ENCODE assay signal across 23 cellular contexts in genomic region chr11:117502285-117502856, GRCh38.
"Had no signal": no experiment of that assay in that cellular context is flagged by ENCODE, and none has a peak within 500 bp of the region (broad histone marks: within the 10 kb centered on the region; RNA-seq: fewer than 3 reads in every experiment).

No MANE protein-coding gene starts in this region.

- DNase-seq: activated CD4-positive, alpha-beta memory T cell treated with anti-CD3 and anti-CD28 coated beads, Interleukin-2, amount 10 ng/mL, durations not matched to agents 7 days and 5 days; activated CD4-positive, alpha-beta T cell treated with anti-CD3 and anti-CD28 coated beads, Interleukin-2, amount 10 ng/mL, durations not matched to agents 24 days and 14 days; activated effector memory CD4-positive, alpha-beta T cell treated with Interleukin-2 at 50 U/mL for 16 hours; activated naive CD4-positive, alpha-beta T cell treated with anti-CD3 and anti-CD28 coated beads for 36 hours; activated naive CD8-positive, alpha-beta T cell treated with anti-CD3 and anti-CD28 coated beads, Interleukin-2, amount 10 ng/mL, durations not matched to agents 7 days and 5 days; activated T-cell treated with anti-CD3 and anti-CD28 coated beads, Interleukin-2, amount 50 U/mL, for 72 hours; amniotic stem cell; endodermal cell; head of caudate nucleus; islet precursor cell; left cardiac atrium; nephron progenitor cell; occipital lobe; sigmoid colon; stimulated activated CD4-positive, alpha-beta T cell treated with anti-CD3 and anti-CD28 coated beads, Interleukin-2, amount 100 ng/mL, for 48 hours; stimulated activated naive CD8-positive, alpha-beta T cell treated with anti-CD3 and anti-CD28 coated beads, Interleukin-15, Interleukin-2, amounts not matched to agents 100 U/mL and 50 U/mL, for 24 hours; thyroid gland had no signal

- FAIRE-seq: bronchial epithelial cell had no signal

- H3K4me3 Mint-ChIP-seq: activated CD4-positive, alpha-beta memory T cell treated with anti-CD3 and anti-CD28 coated beads, Interleukin-2, amount 10 ng/mL, durations not matched to agents 7 days and 5 days; activated CD4-positive, alpha-beta T cell treated with anti-CD3 and anti-CD28 coated beads, Interleukin-2, amount 10 ng/mL, durations not matched to agents 24 days and 14 days; activated naive CD4-positive, alpha-beta T cell treated with anti-CD3 and anti-CD28 coated beads for 36 hours; activated naive CD8-positive, alpha-beta T cell treated with anti-CD3 and anti-CD28 coated beads, Interleukin-2, amount 10 ng/mL, durations not matched to agents 7 days and 5 days; activated T-cell treated with anti-CD3 and anti-CD28 coated beads, Interleukin-2, amount 50 U/mL, for 72 hours; endodermal cell; memory B cell; nephron progenitor cell had no signal

- H3K36me3 Mint-ChIP-seq: activated naive CD8-positive, alpha-beta T cell treated with anti-CD3 and anti-CD28 coated beads, Interleukin-2, amount 10 ng/mL, durations not matched to agents 7 days and 5 days; memory B cell had no signal

- H3K4me1 Mint-ChIP-seq: activated CD4-positive, alpha-beta memory T cell treated with anti-CD3 and anti-CD28 coated beads, Interleukin-2, amount 10 ng/mL, durations not matched to agents 7 days and 5 days; activated naive CD8-positive, alpha-beta T cell treated with anti-CD3 and anti-CD28 coated beads, Interleukin-2, amount 10 ng/mL, durations not matched to agents 7 days and 5 days; memory B cell had no signal

- H3K27ac ChIP-seq: coronary artery, epithelial cell of prostate, gastroesophageal sphincter, sigmoid colon, thyroid gland had no signal

- H3K9me3 Mint-ChIP-seq: activated CD4-positive, alpha-beta memory T cell treated with anti-CD3 and anti-CD28 coated beads, Interleukin-2, amount 10 ng/mL, durations not matched to agents 7 days and 5 days; activated CD4-positive, alpha-beta T cell treated with anti-CD3 and anti-CD28 coated beads, Interleukin-2, amount 10 ng/mL, durations not matched to agents 24 days and 14 days; activated naive CD4-positive, alpha-beta T cell treated with anti-CD3 and anti-CD28 coated beads for 36 hours; activated naive CD8-positive, alpha-beta T cell treated with anti-CD3 and anti-CD28 coated beads, Interleukin-2, amount 10 ng/mL, durations not matched to agents 7 days and 5 days; activated T-cell treated with anti-CD3 and anti-CD28 coated beads, Interleukin-2, amount 50 U/mL, for 72 hours; endodermal cell; memory B cell; nephron progenitor cell had no signal

- H3K27ac Mint-ChIP-seq: activated CD4-positive, alpha-beta memory T cell treated with anti-CD3 and anti-CD28 coated beads, Interleukin-2, amount 10 ng/mL, durations not matched to agents 7 days and 5 days; activated CD4-positive, alpha-beta T cell treated with anti-CD3 and anti-CD28 coated beads, Interleukin-2, amount 10 ng/mL, durations not matched to agents 24 days and 14 days; activated naive CD4-positive, alpha-beta T cell treated with anti-CD3 and anti-CD28 coated beads for 36 hours; activated naive CD8-positive, alpha-beta T cell treated with anti-CD3 and anti-CD28 coated beads, Interleukin-2, amount 10 ng/mL, durations not matched to agents 7 days and 5 days; activated T-cell treated with anti-CD3 and anti-CD28 coated beads, Interleukin-2, amount 50 U/mL, for 72 hours; endodermal cell; memory B cell; nephron progenitor cell had no signal

- H3K27me3 Mint-ChIP-seq: activated CD4-positive, alpha-beta T cell treated with anti-CD3 and anti-CD28 coated beads, Interleukin-2, amount 10 ng/mL, durations not matched to agents 24 days and 14 days had no signal

- H3K4me1 ChIP-seq: gastroesophageal sphincter, sigmoid colon had no signal

- H3K27me3 ChIP-seq: sigmoid colon, thyroid gland had no signal

- H3K9me3 ChIP-seq: gastroesophageal sphincter, sigmoid colon, thyroid gland had no signal

- ATAC-seq: activated CD4-positive, CD25-positive, alpha-beta regulatory T cell treated with anti-CD3 and anti-CD28 coated beads, Interleukin-2, amount 50 U/mL, for 24 hours; activated T-cell treated with anti-CD3 and anti-CD28 coated beads, Interleukin-2, amount 50 U/mL, for 72 hours; gastroesophageal sphincter; stimulated activated naive CD8-positive, alpha-beta T cell treated with anti-CD3 and anti-CD28 coated beads, Interleukin-15, Interleukin-2, amounts not matched to agents 100 U/mL and 50 U/mL, for 24 hours had no signal

- H3K36me3 ChIP-seq: thyroid gland had no signal

- H3K4me3 ChIP-seq: coronary artery, gastroesophageal sphincter, sigmoid colon, thyroid gland had no signal
